8 cellular contexts compared by ENCODE assay signal in genomic region chr10:29408847-29409240, GRCh38.
A peak's percentile ranks its signal among the peaks of the same experiment; 100 is the strongest.
DNase-seq lines count a peak whose midpoint lies in the region; TF ChIP-seq lines count a peak whose summit lies in the region.

No MANE protein-coding gene starts in this region.

- no peaks in the 10 kb centered on the region for H3K36me3 Mint-ChIP-seq in immature natural killer cell

- 49% methylated on average over 2 of the region's 2 CpGs for WGBS in urinary bladder

- H3K36me3 ChIP-seq in cardiac muscle cell (no peaks in the 10 kb centered on the region), urinary bladder (ENCODE audit: insufficient read depth) (no peaks in the 10 kb centered on the region)

- H3K9me3 Mint-ChIP-seq in immature natural killer cell, result no peaks in the 10 kb centered on the region

- peaks cover 23 to 44% of the 10 kb centered on the region in 2 donors for H3K4me1 Mint-ChIP-seq in immature natural killer cell

- H3K27ac Mint-ChIP-seq in immature natural killer cell, result peak overlapping the region; percentile 82 to 96 (median 90)

- H3K4me1 ChIP-seq in cardiac muscle cell (ENCODE audit: low read depth) (no peaks in the 10 kb centered on the region), urinary bladder (ENCODE audit: insufficient read depth) (no peaks in the 10 kb centered on the region)

- H3K27ac ChIP-seq in cardiac muscle cell (peak overlapping the region; percentile 60), VCaP (peak overlapping the region; percentile 82), urinary bladder (ENCODE audit: low read depth) (peak overlapping the region; percentile 91)

- TF ChIP-seq CTCF in cardiac muscle cell (IDR thresholded peaks at IDR 0.05; ENCODE audit: low read depth, low read length) (no peak), VCaP (conservative IDR thresholded peaks at IDR 0.05) (no peak)

- H3K27me3 Mint-ChIP-seq in immature natural killer cell (ENCODE audit: low read depth in 3 of 3), result peaks cover 0 to 4% (median 0%) of the 10 kb centered on the region in 3 donors

- no peak overlapping the region for H3K4me3 ChIP-seq in cardiac muscle cell
- H3K4me3 ChIP-seq in urinary bladder (ENCODE audit: low read depth, low read length), result peak overlapping the region; percentile 68

- DNase-seq in cardiac muscle cell (ENCODE audit: low read depth in 1 of 2, low spot score in 1 of 2) (no peak), cardiac septum (ENCODE audit: low spot score) (no peak), immature natural killer cell (no peak), SHP77 treated with DMSO at 0.1 percent for 48 hours (lab: John Stamatoyannopoulos, UW) (no peak), DMS153 (lab: John Stamatoyannopoulos, UW) (no peak)
- DNase-seq in stimulated activated CD4-positive, alpha-beta T cell treated with anti-CD3 and anti-CD28 coated beads, Interleukin-1b, Interleukin-23, amount 100 ng/mL, for 48 hours, result no peak

- intact Hi-C loops in cardiac septum (cut with DNase I), result no loop called here

- no peaks in the 10 kb centered on the region for H3K9me3 ChIP-seq in cardiac muscle cell (ENCODE audit: low read depth)

- H3K27me3 ChIP-seq in cardiac muscle cell, result no peaks in the 10 kb centered on the region

- H3K4me3 Mint-ChIP-seq in immature natural killer cell, result peak overlapping the region; percentile 94 to 99 (median 98)
